ENCODE assay signal across 19 cellular contexts in genomic region chr9:94779101-94779500, GRCh38. TPM values are rescaled to one million over a fixed set of nuclear protein-coding genes. Genes with fewer than 3 reads are reported as not detected.
DNase-seq lines count a peak whose midpoint lies in the region; ATAC-seq, FAIRE-seq and TF ChIP-seq lines count a peak whose summit lies in the region.
"Had no signal": no experiment of that assay in that cellular context is flagged by ENCODE, and none has a peak within 500 bp of the region (broad histone marks: within the 10 kb centered on the region; RNA-seq: fewer than 3 reads in every experiment).

No MANE protein-coding gene starts in this region.

- ATAC-seq in GM12878: peak; percentile 51
- ATAC-seq: gastrocnemius medialis, SK-N-SH treated with all-trans-retinoic acid at 6 μM for 48 hours had no signal

- no peak for TF ChIP-seq EP300 in GM12878 (IDR thresholded peaks at IDR 0.05; ENCODE audit: borderline replicate concordance in 1 of 2, control insufficient read depth in 1 of 2, low read depth in 2 of 2, low read length in 2 of 2)

- H3K36me3 ChIP-seq in Loucy (ENCODE audit: insufficient read depth, low read length): no peaks in the 10 kb centered on the region
- no peaks in the 10 kb centered on the region for H3K36me3 ChIP-seq in GM12878 (ENCODE audit: control insufficient read depth in 2 of 2, insufficient read depth in 2 of 2, low read length in 1 of 2)
- H3K36me3 ChIP-seq: gastrocnemius medialis had no signal

- H3K4me3 ChIP-seq in Loucy (ENCODE audit: low read length, poor library complexity, severe bottlenecking) (no peak overlapping the region), GM12878 (no peak overlapping the region)
- H3K4me3 ChIP-seq: gastrocnemius medialis had no signal

- no peak overlapping the region for H3K27ac ChIP-seq in GM12878 (ENCODE audit: control insufficient read depth, insufficient read depth)
- H3K27ac ChIP-seq: C4-2B, epithelial cell of prostate had no signal

- H3K27me3 Mint-ChIP-seq in activated CD4-positive, alpha-beta T cell treated with anti-CD3 and anti-CD28 coated beads, Interleukin-2, amount 10 ng/mL, durations not matched to agents 7 days and 5 days: no peaks in the 10 kb centered on the region
- H3K27me3 Mint-ChIP-seq: activated naive CD4-positive, alpha-beta T cell treated with anti-CD3 and anti-CD28 coated beads, Interleukin-2, amount 50 U/mL, for 24 hours; dendritic cell treated with granulocyte-macrophage colony-stimulating factor and Interleukin-4, amounts not matched to agents 40 ng/mL and 50 ng/mL, for 4 days had no signal

- H3K79me2 ChIP-seq in Loucy (ENCODE audit: insufficient read depth, low read length) (no peaks in the 10 kb centered on the region), GM12878 (ENCODE audit: control insufficient read depth, insufficient read depth, low read length) (no peaks in the 10 kb centered on the region)

- H3K27ac Mint-ChIP-seq in activated CD4-positive, alpha-beta T cell treated with anti-CD3 and anti-CD28 coated beads, Interleukin-2, amount 10 ng/mL, durations not matched to agents 7 days and 5 days: no peak overlapping the region
- H3K27ac Mint-ChIP-seq: activated naive CD4-positive, alpha-beta T cell treated with anti-CD3 and anti-CD28 coated beads, Interleukin-2, amount 50 U/mL, for 24 hours; dendritic cell treated with granulocyte-macrophage colony-stimulating factor and Interleukin-4, amounts not matched to agents 40 ng/mL and 50 ng/mL, for 4 days had no signal

- no peaks in the 10 kb centered on the region for H3K4me1 Mint-ChIP-seq in activated CD4-positive, alpha-beta T cell treated with anti-CD3 and anti-CD28 coated beads, Interleukin-2, amount 10 ng/mL, durations not matched to agents 7 days and 5 days
- H3K4me1 Mint-ChIP-seq: activated naive CD4-positive, alpha-beta T cell treated with anti-CD3 and anti-CD28 coated beads, Interleukin-2, amount 50 U/mL, for 24 hours had no signal

- H3K4me1 ChIP-seq in Loucy (ENCODE audit: insufficient read depth, low read length, poor library complexity, severe bottlenecking) (peaks cover 3% of the 10 kb centered on the region), GM12878 (ENCODE audit: control insufficient read depth, insufficient read depth, low read length) (no peaks in the 10 kb centered on the region)

- TF ChIP-seq CTCF in Loucy (conservative IDR thresholded peaks at IDR 0.05; ENCODE audit: low read length) (peak; percentile 30), GM12878 (IDR thresholded peaks at IDR 0.05 in 2 of 3, conservative IDR thresholded peaks at IDR 0.05 in 1 of 3; ENCODE audit: control insufficient read depth in 2 of 3, extremely low read depth in 1 of 3, insufficient read depth in 1 of 3, low read depth in 3 of 3, low read length in 3 of 3) (no peak)

- SMC1A ChIA-PET in GM12878 (lab: Charles Lee; ENCODE audit: uncharacterized antibody, unreplicated experiment): no interaction called here

- intact Hi-C loops in GM12878 (cut with micrococcal nuclease; ENCODE audit: unreplicated experiment): no loop called here

- WGBS in GM12878 (ENCODE audit: insufficient coverage, insufficient replicate concordance, low lambda C conversion rate, missing lambda C conversion rate): 100% methylated on average over 1 of the region's 1 CpG

- H3K4me3 Mint-ChIP-seq in activated CD4-positive, alpha-beta T cell treated with anti-CD3 and anti-CD28 coated beads, Interleukin-2, amount 10 ng/mL, durations not matched to agents 7 days and 5 days: no peak overlapping the region
- H3K4me3 Mint-ChIP-seq: activated naive CD4-positive, alpha-beta T cell treated with anti-CD3 and anti-CD28 coated beads, Interleukin-2, amount 50 U/mL, for 24 hours; dendritic cell treated with granulocyte-macrophage colony-stimulating factor and Interleukin-4, amounts not matched to agents 40 ng/mL and 50 ng/mL, for 4 days had no signal

- no TSS peak for BruUV-seq in GM12878 (replicated peaks; lab: Mats Ljungman, UMichigan)

- H3K9me3 ChIP-seq in Loucy (ENCODE audit: insufficient read depth, low read depth, low read length) (no peaks in the 10 kb centered on the region), GM12878 (replicated peaks; ENCODE audit: control insufficient read depth, insufficient read depth, low read length) (no peaks in the 10 kb centered on the region)
- H3K9me3 ChIP-seq: gastrocnemius medialis had no signal

- in situ Hi-C loops in ACHN (cut with HindIII; ENCODE audit: low pct_ligation_motif_present, low pct_unique_long_range_greater_than_20kb, low sequenced_read_pairs) (no loop called here), GM12878 (cut with MboI) (no loop called here)

- H3K36me3 Mint-ChIP-seq in activated CD4-positive, alpha-beta T cell treated with anti-CD3 and anti-CD28 coated beads, Interleukin-2, amount 10 ng/mL, durations not matched to agents 7 days and 5 days (ENCODE audit: low read depth): no peaks in the 10 kb centered on the region

- no peak overlapping the region for H3K9ac ChIP-seq in Loucy (ENCODE audit: low read depth, low read length, poor library complexity, severe bottlenecking)
- H3K9ac ChIP-seq in GM12878 (ENCODE audit: control insufficient read depth, insufficient read depth, low read length): no peak overlapping the region

- H4K20me1 ChIP-seq in Loucy (ENCODE audit: insufficient read depth, low read length, poor library complexity, severe bottlenecking): no peaks in the 10 kb centered on the region
- H4K20me1 ChIP-seq in GM12878 (ENCODE audit: control insufficient read depth, insufficient read depth): no peaks in the 10 kb centered on the region

- H3K9me3 Mint-ChIP-seq in activated CD4-positive, alpha-beta T cell treated with anti-CD3 and anti-CD28 coated beads, Interleukin-2, amount 10 ng/mL, durations not matched to agents 7 days and 5 days: no peaks in the 10 kb centered on the region
- H3K9me3 Mint-ChIP-seq: activated naive CD4-positive, alpha-beta T cell treated with anti-CD3 and anti-CD28 coated beads, Interleukin-2, amount 50 U/mL, for 24 hours; dendritic cell treated with granulocyte-macrophage colony-stimulating factor and Interleukin-4, amounts not matched to agents 40 ng/mL and 50 ng/mL, for 4 days had no signal

- CTCF ChIA-PET in GM12878 (lab: Yijun Ruan, JAX): interaction anchor here (1.1 kb wide), 1 partner anchor 138 kb away, joined by 4 read pairs; no protein-coding TSS in a partner anchor
- CTCF ChIA-PET in activated CD4-positive, alpha-beta T cell treated with anti-CD3 and anti-CD28 coated beads, Interleukin-2, amount 10 ng/mL, durations not matched to agents 7 days and 5 days (lab: Charles Lee): no interaction called here

- H3K9me2 ChIP-seq in Loucy (replicated peaks; ENCODE audit: low read depth, low read length): no peaks in the 10 kb centered on the region

- POLR2A ChIA-PET in GM12878 (lab: Charles Lee): no interaction called here
- POLR2A ChIA-PET in activated CD4-positive, alpha-beta T cell treated with anti-CD3 and anti-CD28 coated beads, Interleukin-2, amount 10 ng/mL, durations not matched to agents 7 days and 5 days (lab: Charles Lee): no interaction called here

- RAD21 ChIA-PET in GM12878 (lab: Charles Lee; ENCODE audit: unreplicated experiment): no interaction called here

- peak; percentile 19 for DNase-seq in NCI-H1092 (lab: John Stamatoyannopoulos, UW)
- DNase-seq in NCI-H1092 treated with DMSO at 0.1 percent for 48 hours (lab: John Stamatoyannopoulos, UW): no peak
- DNase-seq in ACHN: peak; percentile 16
- DNase-seq in GM12878 (ENCODE audit: low read depth, low spot score): no peak
- no peak for DNase-seq in stimulated activated CD4-positive, alpha-beta T cell treated with anti-CD3 and anti-CD28 coated beads, Interleukin-1b, Interleukin-23, amount 100 ng/mL, for 48 hours
- DNase-seq in activated CD4-positive, alpha-beta T cell treated with anti-CD3 and anti-CD28 coated beads, Interleukin-2, amount 10 ng/mL, durations not matched to agents 7 days and 5 days: no peak
- DNase-seq in AG20443 (ENCODE audit: low spot score): no peak
- DNase-seq: activated CD4-positive, alpha-beta T cell treated with anti-CD3 and anti-CD28 coated beads for 48 hours; activated T-cell treated with anti-CD3 and anti-CD28 coated beads, Interleukin-2, amount 50 U/mL, for 1 hour; DND-41; gastrocnemius medialis; occipital lobe had no signal

- no peak for TF ChIP-seq RAD21 in GM12878 (IDR thresholded peaks at IDR 0.05; ENCODE audit: insufficient read depth, low read depth, low read length)

- H3F3A ChIP-seq in Loucy (ENCODE audit: low read depth): no peaks in the 10 kb centered on the region

- no peaks in the 10 kb centered on the region for H3K27me3 ChIP-seq in Loucy (ENCODE audit: insufficient read depth, low read length, poor library complexity, severe bottlenecking)
- H3K27me3 ChIP-seq in GM12878 (replicated peaks in 1 of 2; ENCODE audit: control insufficient read depth in 2 of 2, insufficient read depth in 2 of 2, low read length in 1 of 2): no peaks in the 10 kb centered on the region
- H3K27me3 ChIP-seq: gastrocnemius medialis had no signal

- FAIRE-seq in GM12878 (lab: Jason Lieb, UNC): no peak
- FAIRE-seq: urothelium cell line had no signal

- H2AFZ ChIP-seq in Loucy (ENCODE audit: low read length): no peak overlapping the region
- H2AFZ ChIP-seq in GM12878 (ENCODE audit: control insufficient read depth, low read depth, low read length): no peak overlapping the region

- H3K4me2 ChIP-seq in Loucy (ENCODE audit: low read depth, low read length, poor library complexity, severe bottlenecking) (no peak overlapping the region), GM12878 (ENCODE audit: control insufficient read depth, insufficient read depth) (no peak overlapping the region)

- TF ChIP-seq POLR2A in GM12878 (IDR thresholded peaks at IDR 0.05; ENCODE audit: low read depth, low read length): no peak

RNA-seq across cellular contexts. Expression of gene AOPEP, which starts 52.6 kb away (rescaled TPM):
- 121 and 138 TPM in 2 replicates for total RNA-seq in GM12878 (2013; cell fraction: nucleolus; rRNA removed)
- total RNA-seq in GM12878 (2014; rRNA removed) (12.1 and 12.5 TPM in 2 replicates), GM12878 (2014; rRNA removed; fragmentation: Illumina TruSeq; extraction: Trizol) (12.6 and 14.0 TPM in 2 replicates), GM12878 (2021) (14.4 and 16.9 TPM in 2 replicates)
- 2.2 TPM for polyA plus RNA-seq in GM12878 (2011; ENCODE audit: low read depth)
- polyA plus RNA-seq in GM12878 (2011; rRNA removed) (4.5 and 5.4 TPM in 2 replicates), GM12878 (2014; fragmentation: Illumina TruSeq; extraction: Trizol) (6.5 and 7.1 TPM in 2 replicates), GM12878 (2014; fragmentation: Nextera tagmentation; extraction: Ambion mirVana) (1 to 10 TPM; 2.3 to 5.1 TPM), GM12878 (2014; rRNA removed) (10.4 and 10.9 TPM in 2 replicates), GM12878 (2016; fragmentation: Nextera tagmentation; extraction: Ambion mirVana) (10 to 100 TPM in 1 of 2 experiments, 1 to 10 TPM in 1; 9.3 to 12.0 TPM)
- polyA plus RNA-seq in GM12878 (2011; cell fraction: cytosol; rRNA removed): 3.2 and 3.4 TPM in 2 replicates
- polyA plus RNA-seq in GM12878 (2011; cell fraction: nucleus; rRNA removed): 12.0 and 12.6 TPM in 2 replicates
- polyA plus RNA-seq in GM12878 (2012): 4.0 and 4.7 TPM in 2 replicates
- 29.7 and 32.0 TPM in 2 replicates for polyA minus RNA-seq in GM12878 (2011; rRNA and poly(A)+ RNA removed)
- polyA minus RNA-seq in GM12878 (2011; cell fraction: cytosol; rRNA and poly(A)+ RNA removed): 2.4 and 4.0 TPM in 2 replicates
- polyA minus RNA-seq in GM12878 (2011; cell fraction: nucleus; rRNA and poly(A)+ RNA removed): 50.9 and 69.3 TPM in 2 replicates
- total RNA-seq in activated CD4-positive, alpha-beta T cell treated with anti-CD3 and anti-CD28 coated beads, Interleukin-2, amount 10 ng/mL, durations not matched to agents 7 days and 5 days: 10 to 100 TPM in 1 of 2 experiments, 1 to 10 TPM in 1; 9.7 to 10.7 TPM

Comparison
In these comparisons a context has a peak if more than half of its experiments do, and no peak if none do; other contexts are left out.
1. DNase-seq: peak in NCI-H1092 (single experiment) and ACHN (single experiment); none in NCI-H1092 treated with DMSO at 0.1 percent for 48 hours (single experiment), GM12878 (single experiment), stimulated activated CD4-positive, alpha-beta T cell treated with anti-CD3 and anti-CD28 coated beads, Interleukin-1b, Interleukin-23, amount 100 ng/mL, for 48 hours (single experiment), activated CD4-positive, alpha-beta T cell treated with anti-CD3 and anti-CD28 coated beads, Interleukin-2, amount 10 ng/mL, durations not matched to agents 7 days and 5 days (single experiment) and AG20443 (single experiment).